1 cellular context compared by ENCODE assay signal in genomic region chr17:75074532-75074931, GRCh38.
TF ChIP-seq lines count a peak whose summit lies in the region.

No MANE protein-coding gene starts in this region.

TF ChIP-seq in K562, 482 proteins besides CTCF, POLR2A, EP300 and RAD21 (continued from another document and continues in another):
- TF ChIP-seq FOXP4 (CRISPR knock-in tag; IDR thresholded peaks at IDR 0.05; ENCODE audit: borderline replicate concordance) (no peak), MXI1 (IDR thresholded peaks at IDR 0.05; ENCODE audit: low read depth, low read length) (no peak), ZBTB7A (IDR thresholded peaks at IDR 0.05; ENCODE audit: borderline replicate concordance, control insufficient read depth, low read depth, low read length) (no peak), ZNF778 (CRISPR knock-in tag; IDR thresholded peaks at IDR 0.05) (no peak), RBM14 (IDR thresholded peaks at IDR 0.05; ENCODE audit: borderline replicate concordance, insufficient read depth, low read depth, low read length) (no peak), ZNF316 (IDR thresholded peaks at IDR 0.05) (no peak), ZEB2 (IDR thresholded peaks at IDR 0.05) (0 out of 2 replicates have a peak, but pooled peaks have one; percentile 39), BRF2 (IDR thresholded peaks at IDR 0.05; ENCODE audit: borderline replicate concordance, insufficient read depth, insufficient read length) (no peak), ERF (CRISPR knock-in tag; IDR thresholded peaks at IDR 0.05) (no peak), CBFA2T2 (conservative IDR thresholded peaks at IDR 0.05) (no peak), E2F3 (CRISPR knock-in tag; IDR thresholded peaks at IDR 0.05) (no peak), BACH1 (tag; IDR thresholded peaks at IDR 0.05) (no peak), ZNF280A (IDR thresholded peaks at IDR 0.05; ENCODE audit: low read depth, partially characterized antibody) (no peak), ZNF639 (CRISPR knock-in tag; conservative IDR thresholded peaks at IDR 0.05 in 1 of 2, IDR thresholded peaks at IDR 0.05 in 1 of 2) (no peak), ZBTB40 (IDR thresholded peaks at IDR 0.05) (no peak), ZBTB40 (CRISPR knock-in tag; IDR thresholded peaks at IDR 0.05) (no peak), ARID1B (IDR thresholded peaks at IDR 0.05) (peak; percentile 67), ATF4 (CRISPR knock-in tag; IDR thresholded peaks at IDR 0.05) (no peak), ZNF551 (CRISPR knock-in tag; IDR thresholded peaks at IDR 0.05) (no peak), FOS (IDR thresholded peaks at IDR 0.05; ENCODE audit: extremely low read depth, insufficient read length) (no peak), NR2C2 (CRISPR knock-in tag; IDR thresholded peaks at IDR 0.05) (no peak), NR2C2 (tag; IDR thresholded peaks at IDR 0.05) (peak; percentile 61; the same call in 1 of the 2 replicates), SNAPC5 (CRISPR knock-in tag; IDR thresholded peaks at IDR 0.05) (no peak), DPF2 (IDR thresholded peaks at IDR 0.05) (0 out of 2 replicates have a peak, but pooled peaks have one; percentile 27), RCOR1 (IDR thresholded peaks at IDR 0.05; ENCODE audit: borderline replicate concordance in 1 of 2, low read depth in 2 of 2, low read length in 2 of 2) (peak; percentile 32 to 97; a peak in 2 of 4 replicates), ZNF24 (IDR thresholded peaks at IDR 0.05) (no peak), EWSR1 (IDR thresholded peaks at IDR 0.05; ENCODE audit: borderline replicate concordance, low read depth, partially characterized antibody) (no peak), E2F4 (CRISPR knock-in tag; IDR thresholded peaks at IDR 0.05; ENCODE audit: low read depth) (no peak), EHMT2 (IDR thresholded peaks at IDR 0.05) (no peak), ZNF785 (CRISPR knock-in tag; IDR thresholded peaks at IDR 0.05) (no peak), SMAD4 (CRISPR knock-in tag; conservative IDR thresholded peaks at IDR 0.05) (peak; percentile 75), ATF1 (CRISPR knock-in tag; IDR thresholded peaks at IDR 0.05) (no peak), ATF1 (tag; IDR thresholded peaks at IDR 0.05) (no peak), AFF1 (IDR thresholded peaks at IDR 0.05; ENCODE audit: low read depth in 1 of 2, partially characterized antibody in 2 of 2) (no peak), ZFPM2 (CRISPR knock-in tag; IDR thresholded peaks at IDR 0.05) (no peak), ASH1L (IDR thresholded peaks at IDR 0.05; ENCODE audit: borderline replicate concordance, low read depth, partially characterized antibody) (no peak), BHLHE40 (IDR thresholded peaks at IDR 0.05; ENCODE audit: low read length) (0 out of 2 replicates have a peak, but pooled peaks have one; percentile 35)
